ENCODE assay signal across 36 cellular contexts in genomic region chr1:15709226-15709625, GRCh38. TPM values are rescaled to one million over a fixed set of nuclear protein-coding genes. Genes with fewer than 3 reads are reported as not detected.
"Had no signal": no experiment of that assay in that cellular context is flagged by ENCODE, and none has a peak within 500 bp of the region (broad histone marks: within the 10 kb centered on the region; RNA-seq: fewer than 3 reads in every experiment).

No MANE protein-coding gene starts in this region.

- H3K4me3 ChIP-seq: adrenal gland, heart left ventricle, lower lobe of right lung, right lobe of liver, skin epidermis, uterus had no signal

- H3K9me3 ChIP-seq: adrenal gland, heart left ventricle, lower lobe of right lung, right lobe of liver, uterus had no signal

- H3K4me1 ChIP-seq: right lobe of liver had no signal

- H3K27me3 ChIP-seq: adrenal gland, heart left ventricle, right lobe of liver, uterus had no signal

- ATAC-seq: activated CD4-positive, CD25-positive, alpha-beta regulatory T cell treated with anti-CD3 and anti-CD28 coated beads, Interleukin-2, amount 50 U/mL, for 24 hours; effector memory CD8-positive, alpha-beta T cell; heart left ventricle; lower lobe of right lung; natural killer cell; right lobe of liver; stimulated activated effector memory CD8-positive, alpha-beta T cell treated with anti-CD3 and anti-CD28 coated beads, Interleukin-12 subunit alpha, Interleukin-12 subunit beta, amount 100 ng/mL, for 72 hours had no signal

- DNase-seq: activated CD4-positive, alpha-beta T cell treated with anti-CD3 and anti-CD28 coated beads for 48 hours; activated CD4-positive, alpha-beta T cell treated with anti-CD3 and anti-CD28 coated beads, Interleukin-2, amount 50 U/mL, for 48 hours; activated CD8-positive, alpha-beta memory T cell treated with anti-CD3 and anti-CD28 coated beads for 24 hours; activated effector memory CD4-positive, alpha-beta T cell treated with Interleukin-2 at 50 U/mL for 16 hours; activated naive CD4-positive, alpha-beta T cell treated with anti-CD3 and anti-CD28 coated beads for 36 hours; activated naive CD8-positive, alpha-beta T cell treated with anti-CD3 and anti-CD28 coated beads for 36 hours; adrenal gland; aorta; cortex of kidney; effector memory CD8-positive, alpha-beta T cell; erythroblast; heart left ventricle; hypothalamus; immature natural killer cell; lower lobe of right lung; mesenchymal stem cell; natural killer cell; right lobe of liver; stimulated activated CD4-positive, alpha-beta T cell treated with anti-CD3 and anti-CD28 coated beads, Interleukin-12 subunit alpha, Interleukin-12 subunit beta, amount 100 ng/mL, for 4 hours; stimulated activated CD4-positive, alpha-beta T cell treated with anti-CD3 and anti-CD28 coated beads, Interleukin-4, amount 100 ng/mL, for 1 hour; T-helper 9 cell; uterus; WERI-Rb-1 had no signal

- FAIRE-seq: TTC549 had no signal

- H3K27ac ChIP-seq: adrenal gland, lower lobe of right lung, right lobe of liver, uterus, WERI-Rb-1 had no signal

- H3K36me3 ChIP-seq: adrenal gland, right lobe of liver, uterus had no signal

RNA-seq across cellular contexts. Expression of gene SLC25A34, which starts 26.8 kb away (rescaled TPM):
- polyA plus RNA-seq: immature natural killer cell had no signal

RNA-seq across cellular contexts. Expression of gene TMEM82, which starts 33.1 kb away (rescaled TPM):
- total RNA-seq: activated naive CD4-positive, alpha-beta T cell treated with anti-CD3 and anti-CD28 coated beads for 36 hours; activated naive CD8-positive, alpha-beta T cell treated with anti-CD3 and anti-CD28 coated beads for 36 hours; aorta; cardiac septum; chondrocyte; fibroblast of lung; fibroblast of villous mesenchyme; heart left ventricle; kidney epithelial cell; lower lobe of right lung; natural killer cell; omental fat pad; renal cortical epithelial cell; subcutaneous adipose tissue; uterus had no signal
- polyA plus RNA-seq: adrenal gland, fibroblast of lung, heart left ventricle, immature natural killer cell, thymus had no signal

RNA-seq across cellular contexts. Expression of gene FBLIM1, which starts 49.4 kb away (rescaled TPM):
- total RNA-seq: activated naive CD4-positive, alpha-beta T cell treated with anti-CD3 and anti-CD28 coated beads for 36 hours; activated naive CD8-positive, alpha-beta T cell treated with anti-CD3 and anti-CD28 coated beads for 36 hours had no signal
- polyA plus RNA-seq: immature natural killer cell had no signal
